In genomic region chr17:1484060-1484535, GRCh38 we compare ENCODE assay signal across 1 cellular context.
TF ChIP-seq lines count a peak whose summit lies in the region.

No MANE protein-coding gene starts in this region.

TF ChIP-seq in H1, 55 proteins besides CTCF, POLR2A, EP300 and RAD21:
- TF ChIP-seq E2F6 (IDR thresholded peaks at IDR 0.05), result no peak
- TF ChIP-seq TCF12 (IDR thresholded peaks at IDR 0.05; ENCODE audit: low read depth, low read length), result no peak
- no peak for TF ChIP-seq BCL11A (IDR thresholded peaks at IDR 0.05; ENCODE audit: low read depth in 2 of 2, low read length in 2 of 2)
